8 cellular contexts compared by ENCODE assay signal in genomic region chr2:24382363-24383021, GRCh38. TPM values are rescaled to one million over a fixed set of nuclear protein-coding genes. Genes with fewer than 3 reads are reported as not detected.
DNase-seq lines count a peak whose midpoint lies in the region; ATAC-seq and TF ChIP-seq lines count a peak whose summit lies in the region.

No MANE protein-coding gene starts in this region.

- H3K27me3 ChIP-seq in neuronal stem cell (ENCODE audit: control insufficient read depth in 3 of 3, insufficient read depth in 3 of 3, low read depth in 1 of 3, low read length in 3 of 3) = no peaks in the 10 kb centered on the region
- H3K27me3 ChIP-seq in transverse colon = no peaks in the 10 kb centered on the region

- H3K9me3 ChIP-seq in neuronal stem cell (replicated peaks in 1 of 2; ENCODE audit: control insufficient read depth in 2 of 2, insufficient read depth in 1 of 2, low read depth in 1 of 2, low read length in 2 of 2) (no peaks in the 10 kb centered on the region), transverse colon (no peaks in the 10 kb centered on the region)

- DNase-seq in GM12865 (ENCODE audit: low read depth) (peak; percentile 80), OCI-M1 (lab: John Stamatoyannopoulos, UW) (peak; percentile 82), fibroblast of peridontal ligament (ENCODE audit: extremely low read depth) (peak; percentile 76), neuronal stem cell (ENCODE audit: low spot score) (peak; percentile 49), transverse colon (peak; percentile 54)
- peak; percentile 68 to 70 for DNase-seq in activated T-cell treated with anti-CD3 and anti-CD28 coated beads, Interleukin-2, amount 50 U/mL, for 48 hours

- no peak overlapping the region for H2BK120ac ChIP-seq in neuronal stem cell (ENCODE audit: low read depth, low read length)

- no peak overlapping the region for H2BK12ac ChIP-seq in neuronal stem cell (ENCODE audit: low read length)

- H4K91ac ChIP-seq in neuronal stem cell (ENCODE audit: low read depth, low read length, poor library complexity) = no peak overlapping the region

- no peak overlapping the region for H3K18ac ChIP-seq in neuronal stem cell (ENCODE audit: low read length)

- TF ChIP-seq POLR2A in transverse colon (IDR thresholded peaks at IDR 0.05) = no peak

- no CpG with 5 or more reads among the region's 10 CpGs for WGBS in neuronal stem cell (ENCODE audit: extremely low coverage in 2 of 2, insufficient read length in 2 of 2, insufficient replicate concordance in 1 of 2), 2 donors
- 0 to 26% methylated on average over 5 to 10 of the region's 10 CpGs for WGBS in transverse colon (ENCODE audit: low coverage in 1 of 2), 2 donors

- no peak for ATAC-seq in GM21526 (IDR thresholded peaks at IDR 0.05; ENCODE audit: low FRiP score, unreplicated experiment)

- in situ Hi-C loops in transverse colon (cut with MboI; ENCODE audit: low pct_ligation_motif_present in 1 of 4, low pct_unique_long_range_greater_than_20kb in 1 of 4, low sequenced_read_pairs in 3 of 4) = loop anchor here in 2 of 4 donors (25.0 kb wide), 2 partner anchors 120 to 145 kb away; no protein-coding TSS in a partner anchor

- H3K4me2 ChIP-seq in neuronal stem cell (ENCODE audit: insufficient read depth, low read length, poor library complexity, severe bottlenecking) = no peak overlapping the region

- TF ChIP-seq EP300 in Ishikawa (IDR thresholded peaks at IDR 0.05; ENCODE audit: borderline replicate concordance) (no peak), transverse colon (IDR thresholded peaks at IDR 0.05; ENCODE audit: low read depth) (no peak)

- no peaks in the 10 kb centered on the region for H3K79me1 ChIP-seq in neuronal stem cell (ENCODE audit: low read depth, low read length)

- H3K4ac ChIP-seq in neuronal stem cell (ENCODE audit: low read length) = no peak overlapping the region

- H2AFZ ChIP-seq in neuronal stem cell (ENCODE audit: low read length) = no peak overlapping the region

- H3K27ac ChIP-seq in neuronal stem cell (replicated peaks; ENCODE audit: low read length) (no peak overlapping the region), transverse colon (no peak overlapping the region)

- H2BK5ac ChIP-seq in neuronal stem cell (ENCODE audit: low read length) = no peak overlapping the region

- no peak overlapping the region for H2AK5ac ChIP-seq in neuronal stem cell (ENCODE audit: low read depth, low read length)

- no peak overlapping the region for H3K14ac ChIP-seq in neuronal stem cell (ENCODE audit: low read length)

- intact Hi-C loops in transverse colon (cut with DNase I; ENCODE audit: low total_unique reads) = no loop called here

- H3K23ac ChIP-seq in neuronal stem cell (ENCODE audit: low read depth, low read length, poor library complexity) = no peak overlapping the region

- TF ChIP-seq RAD21 in Ishikawa (IDR thresholded peaks at IDR 0.05; ENCODE audit: low read depth) = peak; percentile 92

- H3K36me3 ChIP-seq in neuronal stem cell (replicated peaks in 1 of 2; ENCODE audit: control insufficient read depth in 2 of 2, insufficient read depth in 2 of 2, low read length in 2 of 2) (no peaks in the 10 kb centered on the region), transverse colon (no peaks in the 10 kb centered on the region)

- TF ChIP-seq CTCF in GM12865 (IDR thresholded peaks at IDR 0.05; ENCODE audit: insufficient read depth, low read depth, low read length, missing control alignments) (peak; percentile 77), transverse colon (IDR thresholded peaks at IDR 0.05) (peak; percentile 33 to 83 (median 81))

- H3K9ac ChIP-seq in neuronal stem cell (ENCODE audit: low read depth, low read length, poor library complexity) = no peak overlapping the region

- H3K4me1 ChIP-seq in neuronal stem cell (ENCODE audit: control insufficient read depth in 2 of 2, insufficient read depth in 1 of 2, low read depth in 1 of 2, low read length in 2 of 2) (no peaks in the 10 kb centered on the region), transverse colon (peaks cover 0 to 7% (median 3%) of the 10 kb centered on the region in 4 donors)

- H3K4me3 ChIP-seq in GM12865 (ENCODE audit: low read depth, low read length) (no peak overlapping the region), neuronal stem cell (ENCODE audit: low read length in 2 of 2) (no peak overlapping the region), transverse colon (no peak overlapping the region)

- no peak overlapping the region for H4K8ac ChIP-seq in neuronal stem cell (ENCODE audit: low read depth, low read length)

- no peak overlapping the region for H2BK15ac ChIP-seq in neuronal stem cell (ENCODE audit: low read length)

TF ChIP-seq in Ishikawa, 13 proteins besides CTCF, POLR2A, EP300 and RAD21:
- TF ChIP-seq YY1 (IDR thresholded peaks at IDR 0.05; ENCODE audit: low read depth) (no peak), ZBTB7A (IDR thresholded peaks at IDR 0.05; ENCODE audit: low read depth) (no peak), TCF12 (IDR thresholded peaks at IDR 0.05; ENCODE audit: low read depth) (no peak), CREB1 (IDR thresholded peaks at IDR 0.05; ENCODE audit: low read depth) (no peak), MAX (IDR thresholded peaks at IDR 0.05) (no peak), TAF1 (IDR thresholded peaks at IDR 0.05; ENCODE audit: low read depth) (no peak), REST (IDR thresholded peaks at IDR 0.05; ENCODE audit: low read depth) (no peak), TEAD4 (IDR thresholded peaks at IDR 0.05) (no peak), CEBPB (IDR thresholded peaks at IDR 0.05) (no peak), USF1 (IDR thresholded peaks at IDR 0.05) (no peak), EGR1 (IDR thresholded peaks at IDR 0.05) (no peak), FOXM1 (IDR thresholded peaks at IDR 0.05; ENCODE audit: borderline replicate concordance, low read depth) (no peak), NFIC (IDR thresholded peaks at IDR 0.05) (no peak)

RNA-seq across cellular contexts. Expression of gene ITSN2, which starts 22.2 kb away (rescaled TPM):
- polyA plus RNA-seq in neuronal stem cell (2013, experiment 1 of 2) = 6.4 TPM
- polyA plus RNA-seq in neuronal stem cell (2013, experiment 2 of 2) = 5.9 TPM
- 10 to 100 TPM; 32.8 to 58.0 (median 41.4) TPM for total RNA-seq in transverse colon
